Comparison of ENCODE assay signal across 10 cellular contexts in genomic region chr15:38768970-38769369, GRCh38.
DNase-seq lines count a peak whose midpoint lies in the region; ATAC-seq and TF ChIP-seq lines count a peak whose summit lies in the region.
"Had no signal": no experiment of that assay in that cellular context is flagged by ENCODE, and none has a peak within 500 bp of the region (broad histone marks: within the 10 kb centered on the region; RNA-seq: fewer than 3 reads in every experiment).

No MANE protein-coding gene starts in this region.

- DNase-seq in M059J (ENCODE audit: low read depth): peak; percentile 29
- no peak for DNase-seq in coronary artery (ENCODE audit: low spot score)
- DNase-seq in myocyte (ENCODE audit: low read depth): peak; percentile 56
- DNase-seq in NCI-H2107 (lab: John Stamatoyannopoulos, UW): no peak
- no peak for DNase-seq in NCI-H2029 (lab: John Stamatoyannopoulos, UW)

- H3K4me3 ChIP-seq in coronary artery: peak overlapping the region; percentile 16
- H3K4me3 ChIP-seq: HAP-1 had no signal

- no peak overlapping the region for H3K27ac ChIP-seq in C4-2B
- peak overlapping the region in 1 of 2 donors; percentile 67 for H3K27ac ChIP-seq in coronary artery

- ATAC-seq in GM21360 (IDR thresholded peaks at IDR 0.05; ENCODE audit: unreplicated experiment): no peak
- no peak for ATAC-seq in HG02840 (IDR thresholded peaks at IDR 0.05; ENCODE audit: low FRiP score, unreplicated experiment)
- ATAC-seq: activated naive CD4-positive, alpha-beta T cell treated with anti-CD3 and anti-CD28 coated beads, Interleukin-2, amount 50 U/mL, for 72 hours had no signal

- TF ChIP-seq CTCF in C4-2B (conservative IDR thresholded peaks at IDR 0.05) (peak; percentile 65), coronary artery (IDR thresholded peaks at IDR 0.05) (no peak)

Comparison
In these comparisons a context has a peak if more than half of its experiments do, and no peak if none do; other contexts are left out.
1. DNase-seq: peak in M059J (single experiment) and myocyte (single experiment); none in coronary artery (single experiment), NCI-H2107 (single experiment) and NCI-H2029 (single experiment).